ENCODE assay signal across 8 cellular contexts in the genomic region with DNA sequence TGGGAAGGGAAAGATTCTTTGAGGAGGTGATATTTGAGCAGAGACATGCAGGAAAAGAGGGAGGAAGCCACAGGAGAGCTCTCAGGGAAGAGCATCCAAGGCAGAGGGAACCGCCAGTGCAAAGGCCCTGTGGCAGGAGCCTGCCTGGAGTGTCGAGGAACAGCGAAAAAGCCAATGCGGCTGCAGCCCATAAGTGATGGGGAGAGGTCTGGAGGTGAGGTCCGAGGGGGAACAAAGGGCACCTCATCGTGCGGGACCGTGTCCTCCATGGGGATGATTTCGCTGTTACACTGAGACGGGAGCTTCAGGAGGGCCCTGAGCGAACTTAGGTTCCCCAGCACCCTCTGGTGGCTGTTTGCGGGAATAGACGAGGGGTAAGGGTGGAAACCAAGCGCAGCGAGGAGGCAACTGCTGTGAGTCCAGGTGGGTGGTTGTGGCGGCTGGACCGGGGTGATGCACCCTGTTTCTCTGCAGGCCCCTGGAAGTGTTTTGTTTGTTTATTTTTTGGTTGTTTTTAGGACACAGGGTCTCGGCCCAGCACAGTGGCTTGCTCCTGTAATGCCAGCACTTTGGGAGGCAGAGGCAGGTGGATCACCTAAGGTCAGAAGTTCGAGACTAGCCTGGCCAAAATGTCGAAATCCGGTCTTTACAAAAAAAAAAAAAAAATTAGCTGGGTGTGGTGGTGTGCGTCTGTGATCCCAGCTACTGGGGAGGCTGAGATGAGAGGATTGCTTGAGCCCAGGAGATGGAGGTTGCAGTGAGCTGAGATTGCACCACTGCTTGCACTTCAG. TPM values are rescaled to one million over a fixed set of nuclear protein-coding genes. Genes with fewer than 3 reads are reported as not detected.
DNase-seq lines count a peak whose midpoint lies in the region; ATAC-seq and TF ChIP-seq lines count a peak whose summit lies in the region.

No MANE protein-coding gene starts in this region.

- DNase-seq in DMS79 (lab: John Stamatoyannopoulos, UW), result peak; percentile 25
- peak; percentile 67 for DNase-seq in KG1 (lab: John Stamatoyannopoulos, UW)
- DNase-seq in Peyer's patch, result peak; percentile 56 to 89 (median 81)
- peak; percentile 89 for DNase-seq in activated T-cell treated with anti-CD3 and anti-CD28 coated beads, Interleukin-2, amount 50 U/mL, for 48 hours
- DNase-seq in fibroblast of the aortic adventitia (ENCODE audit: low read depth), result peak; percentile 78
- DNase-seq in omental fat pad (ENCODE audit: low spot score), result peak; percentile 56
- DNase-seq in thyroid gland, result peak; percentile 68 to 71

- peak; percentile 71 for ATAC-seq in omental fat pad (ENCODE audit: low FRiP score)
- no peak for ATAC-seq in HG02884 (IDR thresholded peaks at IDR 0.05; ENCODE audit: unreplicated experiment)

- H3K4me3 ChIP-seq in Peyer's patch (no peak overlapping the region), fibroblast of the aortic adventitia (ENCODE audit: low read depth, low read length) (no peak overlapping the region), thyroid gland (replicated peaks in 1 of 3) (no peak overlapping the region)

- TF ChIP-seq POLR2A in Peyer's patch (IDR thresholded peaks at IDR 0.05) (no peak), thyroid gland (IDR thresholded peaks at IDR 0.05) (no peak)

- H3K27ac ChIP-seq in Peyer's patch (no peak overlapping the region), thyroid gland (no peak overlapping the region)

- H3K4me1 ChIP-seq in Peyer's patch, result no peaks in the 10 kb centered on the region
- H3K4me1 ChIP-seq in thyroid gland, result no peaks in the 10 kb centered on the region

- intact Hi-C loops in thyroid gland (cut with DNase I), result no loop called here

- H3K36me3 ChIP-seq in Peyer's patch (peaks cover 0 to 7% (median 0%) of the 10 kb centered on the region in 3 donors), thyroid gland (peaks cover 3 to 5% of the 10 kb centered on the region in 2 donors)

- no peaks in the 10 kb centered on the region for H3K27me3 ChIP-seq in Peyer's patch
- H3K27me3 ChIP-seq in thyroid gland, result no peaks in the 10 kb centered on the region

- no peaks in the 10 kb centered on the region for H3K9me3 ChIP-seq in Peyer's patch
- no peaks in the 10 kb centered on the region for H3K9me3 ChIP-seq in thyroid gland

- WGBS in thyroid gland, 2 donors, result 21 to 26% methylated on average over 18 to 22 of the region's 22 CpGs

- TF ChIP-seq CTCF in Peyer's patch (IDR thresholded peaks at IDR 0.05) (peak; percentile 40 to 85 (median 74)), fibroblast of the aortic adventitia (IDR thresholded peaks at IDR 0.05; ENCODE audit: insufficient read depth, low read length) (peak; percentile 94), omental fat pad (IDR thresholded peaks at IDR 0.05) (peak in 2 of 3 donors; percentile 19 to 21), thyroid gland (IDR thresholded peaks at IDR 0.05) (peak; percentile 34 to 80 (median 72))

RNA-seq across cellular contexts. Expression of a gene that starts 5.9 kb away (rescaled TPM):
- total RNA-seq in Peyer's patch (100 to 1,000 TPM in 1 of 4 donors, 10 to 100 TPM in 3; 11.2 to 117 (median 23.0) TPM), fibroblast of the aortic adventitia (ENCODE audit: low replicate concordance) (70.4 and 110 TPM in 2 replicates), omental fat pad (100 to 1,000 TPM in 3 of 4 donors, 10 to 100 TPM in 1; 93.5 to 184 (median 124) TPM), thyroid gland (10 to 100 TPM; 41.9 to 48.0 (median 44.3) TPM)

RNA-seq across cellular contexts. Expression of a gene that starts 38.0 kb away (rescaled TPM):
- total RNA-seq in Peyer's patch (100 to 1,000 TPM in 3 of 4 donors, 10 to 100 TPM in 1; 86.2 to 179 (median 159) TPM), fibroblast of the aortic adventitia (ENCODE audit: low replicate concordance) (105 and 151 TPM in 2 replicates), omental fat pad (100 to 1,000 TPM; 212 to 267 (median 232) TPM), thyroid gland (100 to 1,000 TPM; 278 to 531 (median 461) TPM)

Comparison
In these comparisons a context has a peak if more than half of its experiments do, and no peak if none do; other contexts are left out.
1. DNase-seq: peak in every context shown above with its lines; median percentile 89 in activated T-cell treated with anti-CD3 and anti-CD28 coated beads, Interleukin-2, amount 50 U/mL, for 48 hours; 81 in Peyer's patch; 78 in fibroblast of the aortic adventitia; 70 in thyroid gland; 67 in KG1; 56 in omental fat pad; 25 in DMS79.
2. CTCF ChIP-seq: peak in every context shown above with its lines; median percentile 94 in fibroblast of the aortic adventitia; 74 in Peyer's patch; 72 in thyroid gland; 20 in omental fat pad.